In the genomic region with DNA sequence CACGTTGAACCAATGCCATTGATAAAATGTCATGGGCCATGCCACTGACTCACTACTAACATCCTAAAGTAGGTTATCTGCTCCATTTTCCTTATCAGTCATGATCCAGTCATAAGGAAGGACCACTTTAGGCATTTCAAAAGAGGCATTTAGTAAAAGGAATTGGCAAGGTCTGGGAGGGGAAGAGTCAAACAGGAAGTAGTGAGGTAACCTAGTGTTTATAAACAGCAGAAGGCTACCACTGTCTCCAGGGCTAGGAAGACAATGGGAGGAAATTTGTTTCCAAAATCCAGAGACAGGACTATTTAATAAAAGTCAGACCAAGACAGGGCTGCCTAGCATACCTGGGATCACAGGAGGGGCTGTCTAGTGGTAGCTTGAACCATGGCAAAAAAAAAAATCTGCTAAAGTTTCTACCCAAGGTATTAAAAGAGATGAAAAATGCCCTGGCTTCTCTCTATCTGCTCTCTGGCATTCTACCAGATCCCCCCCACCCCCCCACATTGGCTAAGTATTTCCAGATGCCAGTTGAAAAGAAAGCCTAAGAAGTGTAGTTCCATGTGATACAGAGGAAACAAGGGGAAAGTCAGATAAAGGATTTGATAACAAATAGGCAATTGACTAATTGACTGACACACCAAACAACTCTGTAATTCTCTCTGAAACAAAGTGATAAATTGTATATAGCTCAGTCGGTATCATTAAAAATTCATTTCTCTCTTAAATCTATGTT, we compare ENCODE assay signal across 20 cellular contexts. TPM values are rescaled to one million over a fixed set of nuclear protein-coding genes. Genes with fewer than 3 reads are reported as not detected.
"Had no signal": no experiment of that assay in that cellular context is flagged by ENCODE, and none has a peak within 500 bp of the region (broad histone marks: within the 10 kb centered on the region; RNA-seq: fewer than 3 reads in every experiment).

No MANE protein-coding gene starts in this region.

- H3K4me3 Mint-ChIP-seq: activated T-cell treated with anti-CD3 and anti-CD28 coated beads, Interleukin-2, amount 50 U/mL, for 72 hours; dendritic cell treated with granulocyte-macrophage colony-stimulating factor and Interleukin-4, amounts not matched to agents 40 ng/mL and 50 ng/mL, for 4 days; naive thymus-derived CD4-positive, alpha-beta T cell; stimulated activated naive CD8-positive, alpha-beta T cell treated with anti-CD3 and anti-CD28 coated beads, Interleukin-15, Interleukin-2, amounts not matched to agents 100 ng/mL and 50 ng/mL, for 24 hours; type B pancreatic cell had no signal

- H3K9me3 Mint-ChIP-seq: type B pancreatic cell had no signal

- H3K27me3 Mint-ChIP-seq: dendritic cell treated with granulocyte-macrophage colony-stimulating factor and Interleukin-4, amounts not matched to agents 40 ng/mL and 50 ng/mL, for 4 days; naive thymus-derived CD4-positive, alpha-beta T cell; stimulated activated naive CD8-positive, alpha-beta T cell treated with anti-CD3 and anti-CD28 coated beads, Interleukin-15, Interleukin-2, amounts not matched to agents 100 ng/mL and 50 ng/mL, for 24 hours; type B pancreatic cell had no signal

- H3K4me1 Mint-ChIP-seq: naive thymus-derived CD4-positive, alpha-beta T cell had no signal

- ATAC-seq: activated T-cell treated with anti-CD3 and anti-CD28 coated beads, Interleukin-2, amount 50 U/mL, for 72 hours; gastrocnemius medialis; left ventricle myocardium superior; naive thymus-derived CD4-positive, alpha-beta T cell; psoas muscle; right cardiac atrium had no signal

- H3K36me3 Mint-ChIP-seq: type B pancreatic cell had no signal

- H3K4me3 ChIP-seq: cardiac muscle cell, gastrocnemius medialis, psoas muscle, skin epidermis had no signal

- DNase-seq: activated CD4-positive, alpha-beta T cell treated with anti-CD3 and anti-CD28 coated beads, Interleukin-2, amount 50 U/mL, for 4 hours; activated effector memory CD4-positive, alpha-beta T cell treated with anti-CD3 and anti-CD28 coated beads, Interleukin-2, amount 50 U/mL, for 16 hours; activated naive CD4-positive, alpha-beta T cell treated with anti-CD3 and anti-CD28 coated beads, Interleukin-2, amount 50 U/mL, for 16 hours; activated T-cell treated with anti-CD3 and anti-CD28 coated beads, Interleukin-2, amount 50 U/mL, for 72 hours; effector memory CD4-positive, alpha-beta T cell; gastrocnemius medialis; head of caudate nucleus; left ventricle myocardium superior; naive thymus-derived CD4-positive, alpha-beta T cell; psoas muscle; right cardiac atrium; T-helper 2 cell had no signal

- H3K27ac Mint-ChIP-seq: activated T-cell treated with anti-CD3 and anti-CD28 coated beads, Interleukin-2, amount 50 U/mL, for 72 hours; dendritic cell treated with granulocyte-macrophage colony-stimulating factor and Interleukin-4, amounts not matched to agents 40 ng/mL and 50 ng/mL, for 4 days; naive thymus-derived CD4-positive, alpha-beta T cell; stimulated activated naive CD8-positive, alpha-beta T cell treated with anti-CD3 and anti-CD28 coated beads, Interleukin-15, Interleukin-2, amounts not matched to agents 100 ng/mL and 50 ng/mL, for 24 hours; type B pancreatic cell had no signal

RNA-seq across cellular contexts. Expression of gene C11orf87, which starts 50.4 kb away (rescaled TPM):
- total RNA-seq: activated CD8-positive, alpha-beta memory T cell treated with anti-CD3 and anti-CD28 coated beads for 36 hours; activated T-cell treated with anti-CD3 and anti-CD28 coated beads, Interleukin-2, amount 50 U/mL, for 72 hours; gastrocnemius medialis; kidney epithelial cell; left ventricle myocardium superior; mucosa of gallbladder; naive thymus-derived CD4-positive, alpha-beta T cell; psoas muscle had no signal
- polyA plus RNA-seq: naive thymus-derived CD4-positive, alpha-beta T cell had no signal
